In the genomic region with DNA sequence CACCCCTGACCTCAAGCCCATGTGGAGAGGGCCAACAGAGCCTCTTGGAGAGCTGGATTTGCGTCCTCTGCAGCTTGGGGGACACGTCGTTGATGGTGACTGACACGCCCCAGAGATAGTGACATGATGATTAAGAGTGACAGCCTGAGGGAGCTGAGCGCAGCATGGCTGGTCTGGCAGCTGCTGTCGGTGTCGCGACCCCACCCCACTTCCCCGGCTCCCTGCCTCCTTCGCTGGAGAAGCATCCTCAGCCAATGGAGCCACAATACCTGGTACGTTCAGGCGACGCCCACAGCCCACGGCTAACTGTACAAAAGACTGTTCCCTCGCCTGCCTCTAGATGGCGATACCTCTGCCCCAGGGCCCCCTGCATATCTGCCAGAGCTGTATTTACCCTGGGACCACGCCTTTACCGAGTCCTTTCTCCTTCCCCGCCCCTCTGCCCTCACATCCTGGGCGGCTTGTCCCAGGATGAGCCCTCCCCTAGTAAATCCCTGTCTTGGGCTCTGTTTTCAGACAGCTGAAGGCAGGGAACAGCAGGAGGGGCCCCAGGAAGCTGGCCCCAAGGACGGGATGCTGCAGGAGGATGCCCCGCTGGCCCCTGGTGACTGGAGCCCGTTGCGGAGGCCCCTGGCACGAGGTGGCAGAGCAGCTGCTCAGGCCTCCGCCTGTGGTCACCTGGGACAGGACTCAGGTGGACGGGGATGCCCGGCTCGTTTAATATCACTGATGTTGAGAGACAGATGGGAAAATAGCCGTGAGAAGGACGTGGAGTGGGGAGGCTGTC, we compare ENCODE assay signal across 1 cellular context.
A peak's percentile ranks its signal among the peaks of the same experiment; 100 is the strongest.
TF ChIP-seq lines count a peak whose summit lies in the region.

No MANE protein-coding gene starts in this region.

TF ChIP-seq in K562, 482 proteins besides CTCF, POLR2A, EP300 and RAD21 (continued from another document):
- TF ChIP-seq, protein P1, sequence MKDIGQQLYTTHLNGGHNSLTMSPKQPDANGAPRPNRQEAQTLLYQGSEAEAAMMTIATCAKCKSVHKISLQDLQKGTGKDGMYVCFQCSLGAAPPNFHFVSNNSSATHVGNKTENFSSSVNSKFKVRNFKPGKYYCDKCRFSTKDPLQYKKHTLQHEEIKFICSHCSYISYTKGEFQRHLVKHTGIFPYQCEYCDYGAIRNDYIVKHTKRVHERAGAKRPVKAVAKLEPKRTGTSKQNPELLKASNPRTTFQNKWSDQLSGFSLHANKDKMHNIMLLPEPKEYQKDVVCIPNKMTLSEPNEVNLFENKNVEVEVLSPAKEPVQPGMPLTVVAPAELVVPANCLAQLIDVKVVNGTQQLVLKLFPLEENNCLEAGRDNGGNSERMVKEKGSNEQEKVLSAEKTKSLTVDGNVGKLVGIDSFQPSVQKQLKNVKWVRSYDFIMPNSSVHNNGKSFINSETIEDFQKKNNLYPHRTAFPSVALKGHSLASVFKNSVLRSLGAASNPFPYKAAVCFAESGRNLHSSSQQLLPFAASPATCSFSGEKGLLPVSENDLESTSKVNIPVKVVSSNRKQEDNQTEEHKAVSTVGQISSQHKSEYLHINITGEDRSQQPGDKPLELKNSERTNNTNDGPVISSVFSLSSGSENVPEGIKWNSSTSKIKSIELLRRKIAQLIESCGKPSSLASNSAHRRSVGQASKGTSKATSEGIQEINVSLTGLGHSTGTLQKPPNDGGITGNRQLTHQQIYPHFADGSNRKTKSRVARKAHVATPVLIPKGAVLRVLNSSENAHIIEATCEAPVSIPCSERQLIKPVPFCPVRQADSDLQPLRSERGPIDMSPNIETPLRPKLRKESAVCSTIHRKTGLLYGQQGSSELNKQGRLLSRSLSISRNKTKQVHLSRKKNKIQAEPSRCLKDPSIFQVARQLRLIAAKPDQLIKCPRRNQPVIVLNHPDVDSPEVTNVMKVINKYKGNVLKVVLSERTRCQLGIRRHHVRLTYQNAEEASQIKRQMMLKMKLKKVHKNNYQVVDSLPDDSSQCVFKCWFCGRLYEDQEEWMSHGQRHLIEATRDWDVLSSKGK (CRISPR knock-in tag; IDR thresholded peaks at IDR 0.05): no peak
- TF ChIP-seq HDAC8 (tag; IDR thresholded peaks at IDR 0.05) (no peak), IFI16 (CRISPR knock-in tag; IDR thresholded peaks at IDR 0.05) (no peak), LCOR (CRISPR knock-in tag; IDR thresholded peaks at IDR 0.05) (no peak), EHMT2 (IDR thresholded peaks at IDR 0.05) (no peak), FOXK2 (conservative IDR thresholded peaks at IDR 0.05 in 1 of 2, IDR thresholded peaks at IDR 0.05 in 1 of 2; ENCODE audit: low read depth in 2 of 2) (0 out of 4 replicates have a peak, but pooled peaks of 1 of the 2 experiments have one; percentile 51), SMARCA5 (IDR thresholded peaks at IDR 0.05) (no peak), XRCC5 (IDR thresholded peaks at IDR 0.05; ENCODE audit: low read depth, low read length) (peak; percentile 84; the same call in 1 of the 2 replicates), RCOR1 (IDR thresholded peaks at IDR 0.05; ENCODE audit: borderline replicate concordance in 1 of 2, low read depth in 2 of 2, low read length in 2 of 2) (peak in 1 of 2 experiments; percentile 76; a peak in 2 of 4 replicates), ZNF778 (CRISPR knock-in tag; IDR thresholded peaks at IDR 0.05) (no peak), ZNF668 (CRISPR knock-in tag; IDR thresholded peaks at IDR 0.05) (no peak), CTBP1 (IDR thresholded peaks at IDR 0.05; ENCODE audit: borderline replicate concordance) (peak; percentile 74), BRD4 (IDR thresholded peaks at IDR 0.05) (no peak), RB1 (IDR thresholded peaks at IDR 0.05; ENCODE audit: low read depth) (no peak), CHD4 (IDR thresholded peaks at IDR 0.05; ENCODE audit: insufficient read depth, insufficient replicate concordance, low read depth, low read length, poor library complexity, severe bottlenecking) (no peak), C11orf30 (IDR thresholded peaks at IDR 0.05; ENCODE audit: low read depth) (no peak), FOXM1 (IDR thresholded peaks at IDR 0.05; ENCODE audit: low read depth) (no peak), FOXM1 (CRISPR knock-in tag; IDR thresholded peaks at IDR 0.05; ENCODE audit: low read depth) (0 out of 2 replicates have a peak, but pooled peaks have one; percentile 45), ZSCAN32 (CRISPR knock-in tag; IDR thresholded peaks at IDR 0.05) (no peak), TAF15 (IDR thresholded peaks at IDR 0.05; ENCODE audit: low read depth, low read length) (no peak), SREBF1 (IDR thresholded peaks at IDR 0.05; ENCODE audit: borderline replicate concordance, low read depth, low read length) (no peak), SRSF1 (IDR thresholded peaks at IDR 0.05; ENCODE audit: low read depth, low read length) (no peak), DACH1 (IDR thresholded peaks at IDR 0.05; ENCODE audit: partially characterized antibody) (no peak), CBX1 (IDR thresholded peaks at IDR 0.05; ENCODE audit: low read depth) (no peak), POLR2G (IDR thresholded peaks at IDR 0.05; ENCODE audit: low read depth, low read length) (no peak), NR2F6 (CRISPR knock-in tag; IDR thresholded peaks at IDR 0.05) (no peak), PYGO2 (tag; IDR thresholded peaks at IDR 0.05) (no peak), NCOA6 (IDR thresholded peaks at IDR 0.05) (no peak), COPS2 (conservative IDR thresholded peaks at IDR 0.05) (no peak)
- TF ChIP-seq, protein P2, sequence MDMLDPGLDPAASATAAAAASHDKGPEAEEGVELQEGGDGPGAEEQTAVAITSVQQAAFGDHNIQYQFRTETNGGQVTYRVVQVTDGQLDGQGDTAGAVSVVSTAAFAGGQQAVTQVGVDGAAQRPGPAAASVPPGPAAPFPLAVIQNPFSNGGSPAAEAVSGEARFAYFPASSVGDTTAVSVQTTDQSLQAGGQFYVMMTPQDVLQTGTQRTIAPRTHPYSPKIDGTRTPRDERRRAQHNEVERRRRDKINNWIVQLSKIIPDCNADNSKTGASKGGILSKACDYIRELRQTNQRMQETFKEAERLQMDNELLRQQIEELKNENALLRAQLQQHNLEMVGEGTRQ (CRISPR knock-in tag; IDR thresholded peaks at IDR 0.05): no peak
- TF ChIP-seq, protein P3, sequence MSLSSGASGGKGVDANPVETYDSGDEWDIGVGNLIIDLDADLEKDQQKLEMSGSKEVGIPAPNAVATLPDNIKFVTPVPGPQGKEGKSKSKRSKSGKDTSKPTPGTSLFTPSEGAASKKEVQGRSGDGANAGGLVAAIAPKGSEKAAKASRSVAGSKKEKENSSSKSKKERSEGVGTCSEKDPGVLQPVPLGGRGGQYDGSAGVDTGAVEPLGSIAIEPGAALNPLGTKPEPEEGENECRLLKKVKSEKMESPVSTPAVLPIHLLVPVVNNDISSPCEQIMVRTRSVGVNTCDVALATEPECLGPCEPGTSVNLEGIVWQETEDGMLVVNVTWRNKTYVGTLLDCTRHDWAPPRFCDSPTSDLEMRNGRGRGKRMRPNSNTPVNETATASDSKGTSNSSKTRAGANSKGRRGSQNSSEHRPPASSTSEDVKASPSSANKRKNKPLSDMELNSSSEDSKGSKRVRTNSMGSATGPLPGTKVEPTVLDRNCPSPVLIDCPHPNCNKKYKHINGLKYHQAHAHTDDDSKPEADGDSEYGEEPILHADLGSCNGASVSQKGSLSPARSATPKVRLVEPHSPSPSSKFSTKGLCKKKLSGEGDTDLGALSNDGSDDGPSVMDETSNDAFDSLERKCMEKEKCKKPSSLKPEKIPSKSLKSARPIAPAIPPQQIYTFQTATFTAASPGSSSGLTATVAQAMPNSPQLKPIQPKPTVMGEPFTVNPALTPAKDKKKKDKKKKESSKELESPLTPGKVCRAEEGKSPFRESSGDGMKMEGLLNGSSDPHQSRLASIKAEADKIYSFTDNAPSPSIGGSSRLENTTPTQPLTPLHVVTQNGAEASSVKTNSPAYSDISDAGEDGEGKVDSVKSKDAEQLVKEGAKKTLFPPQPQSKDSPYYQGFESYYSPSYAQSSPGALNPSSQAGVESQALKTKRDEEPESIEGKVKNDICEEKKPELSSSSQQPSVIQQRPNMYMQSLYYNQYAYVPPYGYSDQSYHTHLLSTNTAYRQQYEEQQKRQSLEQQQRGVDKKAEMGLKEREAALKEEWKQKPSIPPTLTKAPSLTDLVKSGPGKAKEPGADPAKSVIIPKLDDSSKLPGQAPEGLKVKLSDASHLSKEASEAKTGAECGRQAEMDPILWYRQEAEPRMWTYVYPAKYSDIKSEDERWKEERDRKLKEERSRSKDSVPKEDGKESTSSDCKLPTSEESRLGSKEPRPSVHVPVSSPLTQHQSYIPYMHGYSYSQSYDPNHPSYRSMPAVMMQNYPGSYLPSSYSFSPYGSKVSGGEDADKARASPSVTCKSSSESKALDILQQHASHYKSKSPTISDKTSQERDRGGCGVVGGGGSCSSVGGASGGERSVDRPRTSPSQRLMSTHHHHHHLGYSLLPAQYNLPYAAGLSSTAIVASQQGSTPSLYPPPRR (CRISPR knock-in tag; IDR thresholded peaks at IDR 0.05; ENCODE audit: borderline replicate concordance): no peak
- TF ChIP-seq, protein P4, sequence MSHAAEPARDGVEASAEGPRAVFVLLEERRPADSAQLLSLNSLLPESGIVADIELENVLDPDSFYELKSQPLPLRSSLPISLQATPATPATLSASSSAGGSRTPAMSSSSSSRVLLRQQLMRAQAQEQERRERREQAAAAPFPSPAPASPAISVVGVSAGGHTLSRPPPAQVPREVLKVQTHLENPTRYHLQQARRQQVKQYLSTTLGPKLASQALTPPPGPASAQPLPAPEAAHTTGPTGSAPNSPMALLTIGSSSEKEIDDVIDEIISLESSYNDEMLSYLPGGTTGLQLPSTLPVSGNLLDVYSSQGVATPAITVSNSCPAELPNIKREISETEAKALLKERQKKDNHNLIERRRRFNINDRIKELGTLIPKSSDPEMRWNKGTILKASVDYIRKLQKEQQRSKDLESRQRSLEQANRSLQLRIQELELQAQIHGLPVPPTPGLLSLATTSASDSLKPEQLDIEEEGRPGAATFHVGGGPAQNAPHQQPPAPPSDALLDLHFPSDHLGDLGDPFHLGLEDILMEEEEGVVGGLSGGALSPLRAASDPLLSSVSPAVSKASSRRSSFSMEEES (CRISPR knock-in tag; IDR thresholded peaks at IDR 0.05): no peak
- TF ChIP-seq, protein P5, sequence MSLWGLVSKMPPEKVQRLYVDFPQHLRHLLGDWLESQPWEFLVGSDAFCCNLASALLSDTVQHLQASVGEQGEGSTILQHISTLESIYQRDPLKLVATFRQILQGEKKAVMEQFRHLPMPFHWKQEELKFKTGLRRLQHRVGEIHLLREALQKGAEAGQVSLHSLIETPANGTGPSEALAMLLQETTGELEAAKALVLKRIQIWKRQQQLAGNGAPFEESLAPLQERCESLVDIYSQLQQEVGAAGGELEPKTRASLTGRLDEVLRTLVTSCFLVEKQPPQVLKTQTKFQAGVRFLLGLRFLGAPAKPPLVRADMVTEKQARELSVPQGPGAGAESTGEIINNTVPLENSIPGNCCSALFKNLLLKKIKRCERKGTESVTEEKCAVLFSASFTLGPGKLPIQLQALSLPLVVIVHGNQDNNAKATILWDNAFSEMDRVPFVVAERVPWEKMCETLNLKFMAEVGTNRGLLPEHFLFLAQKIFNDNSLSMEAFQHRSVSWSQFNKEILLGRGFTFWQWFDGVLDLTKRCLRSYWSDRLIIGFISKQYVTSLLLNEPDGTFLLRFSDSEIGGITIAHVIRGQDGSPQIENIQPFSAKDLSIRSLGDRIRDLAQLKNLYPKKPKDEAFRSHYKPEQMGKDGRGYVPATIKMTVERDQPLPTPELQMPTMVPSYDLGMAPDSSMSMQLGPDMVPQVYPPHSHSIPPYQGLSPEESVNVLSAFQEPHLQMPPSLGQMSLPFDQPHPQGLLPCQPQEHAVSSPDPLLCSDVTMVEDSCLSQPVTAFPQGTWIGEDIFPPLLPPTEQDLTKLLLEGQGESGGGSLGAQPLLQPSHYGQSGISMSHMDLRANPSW (CRISPR knock-in tag; IDR thresholded peaks at IDR 0.05): no peak
- TF ChIP-seq, protein P6, sequence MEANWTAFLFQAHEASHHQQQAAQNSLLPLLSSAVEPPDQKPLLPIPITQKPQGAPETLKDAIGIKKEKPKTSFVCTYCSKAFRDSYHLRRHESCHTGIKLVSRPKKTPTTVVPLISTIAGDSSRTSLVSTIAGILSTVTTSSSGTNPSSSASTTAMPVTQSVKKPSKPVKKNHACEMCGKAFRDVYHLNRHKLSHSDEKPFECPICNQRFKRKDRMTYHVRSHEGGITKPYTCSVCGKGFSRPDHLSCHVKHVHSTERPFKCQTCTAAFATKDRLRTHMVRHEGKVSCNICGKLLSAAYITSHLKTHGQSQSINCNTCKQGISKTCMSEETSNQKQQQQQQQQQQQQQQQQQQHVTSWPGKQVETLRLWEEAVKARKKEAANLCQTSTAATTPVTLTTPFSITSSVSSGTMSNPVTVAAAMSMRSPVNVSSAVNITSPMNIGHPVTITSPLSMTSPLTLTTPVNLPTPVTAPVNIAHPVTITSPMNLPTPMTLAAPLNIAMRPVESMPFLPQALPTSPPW (CRISPR knock-in tag; IDR thresholded peaks at IDR 0.05): no peak
